ENCODE assay signal across 2 cellular contexts in the genomic region with DNA sequence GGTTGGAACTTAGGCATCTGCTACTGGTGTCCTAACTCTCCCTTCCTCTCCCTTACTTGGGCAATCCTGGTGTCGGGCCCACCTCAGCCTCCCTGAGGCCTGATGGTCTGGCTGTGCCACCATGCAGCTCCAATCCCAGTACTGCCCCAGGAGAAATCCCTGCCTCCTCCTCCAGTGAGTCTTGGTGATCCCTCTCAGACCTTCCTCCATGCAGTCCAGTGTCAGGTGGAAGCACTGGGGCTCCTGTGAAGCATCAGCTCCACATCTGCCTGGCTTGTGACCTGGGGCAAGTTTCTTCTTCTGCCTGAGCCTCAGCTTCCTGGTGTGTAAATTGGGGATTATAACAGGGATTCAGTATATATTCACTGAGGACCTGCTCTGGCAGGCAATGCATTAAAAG.
TF ChIP-seq lines count a peak whose summit lies in the region.

No MANE protein-coding gene starts in this region.

TF ChIP-seq in HEK293, 187 proteins besides CTCF, POLR2A, EP300 and RAD21:
- TF ChIP-seq, protein P1, sequence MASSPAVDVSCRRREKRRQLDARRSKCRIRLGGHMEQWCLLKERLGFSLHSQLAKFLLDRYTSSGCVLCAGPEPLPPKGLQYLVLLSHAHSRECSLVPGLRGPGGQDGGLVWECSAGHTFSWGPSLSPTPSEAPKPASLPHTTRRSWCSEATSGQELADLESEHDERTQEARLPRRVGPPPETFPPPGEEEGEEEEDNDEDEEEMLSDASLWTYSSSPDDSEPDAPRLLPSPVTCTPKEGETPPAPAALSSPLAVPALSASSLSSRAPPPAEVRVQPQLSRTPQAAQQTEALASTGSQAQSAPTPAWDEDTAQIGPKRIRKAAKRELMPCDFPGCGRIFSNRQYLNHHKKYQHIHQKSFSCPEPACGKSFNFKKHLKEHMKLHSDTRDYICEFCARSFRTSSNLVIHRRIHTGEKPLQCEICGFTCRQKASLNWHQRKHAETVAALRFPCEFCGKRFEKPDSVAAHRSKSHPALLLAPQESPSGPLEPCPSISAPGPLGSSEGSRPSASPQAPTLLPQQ (tag by site-specific recombination; IDR thresholded peaks at IDR 0.05): peak; percentile 62
- no peak for TF ChIP-seq ZBTB20 (tag by site-specific recombination; IDR thresholded peaks at IDR 0.05)

TF ChIP-seq in WTC11, 78 proteins besides CTCF, POLR2A, EP300 and RAD21:
- no peak for TF ChIP-seq JUN (CRISPR knock-in tag; IDR thresholded peaks at IDR 0.05)
- TF ChIP-seq, protein P2, sequence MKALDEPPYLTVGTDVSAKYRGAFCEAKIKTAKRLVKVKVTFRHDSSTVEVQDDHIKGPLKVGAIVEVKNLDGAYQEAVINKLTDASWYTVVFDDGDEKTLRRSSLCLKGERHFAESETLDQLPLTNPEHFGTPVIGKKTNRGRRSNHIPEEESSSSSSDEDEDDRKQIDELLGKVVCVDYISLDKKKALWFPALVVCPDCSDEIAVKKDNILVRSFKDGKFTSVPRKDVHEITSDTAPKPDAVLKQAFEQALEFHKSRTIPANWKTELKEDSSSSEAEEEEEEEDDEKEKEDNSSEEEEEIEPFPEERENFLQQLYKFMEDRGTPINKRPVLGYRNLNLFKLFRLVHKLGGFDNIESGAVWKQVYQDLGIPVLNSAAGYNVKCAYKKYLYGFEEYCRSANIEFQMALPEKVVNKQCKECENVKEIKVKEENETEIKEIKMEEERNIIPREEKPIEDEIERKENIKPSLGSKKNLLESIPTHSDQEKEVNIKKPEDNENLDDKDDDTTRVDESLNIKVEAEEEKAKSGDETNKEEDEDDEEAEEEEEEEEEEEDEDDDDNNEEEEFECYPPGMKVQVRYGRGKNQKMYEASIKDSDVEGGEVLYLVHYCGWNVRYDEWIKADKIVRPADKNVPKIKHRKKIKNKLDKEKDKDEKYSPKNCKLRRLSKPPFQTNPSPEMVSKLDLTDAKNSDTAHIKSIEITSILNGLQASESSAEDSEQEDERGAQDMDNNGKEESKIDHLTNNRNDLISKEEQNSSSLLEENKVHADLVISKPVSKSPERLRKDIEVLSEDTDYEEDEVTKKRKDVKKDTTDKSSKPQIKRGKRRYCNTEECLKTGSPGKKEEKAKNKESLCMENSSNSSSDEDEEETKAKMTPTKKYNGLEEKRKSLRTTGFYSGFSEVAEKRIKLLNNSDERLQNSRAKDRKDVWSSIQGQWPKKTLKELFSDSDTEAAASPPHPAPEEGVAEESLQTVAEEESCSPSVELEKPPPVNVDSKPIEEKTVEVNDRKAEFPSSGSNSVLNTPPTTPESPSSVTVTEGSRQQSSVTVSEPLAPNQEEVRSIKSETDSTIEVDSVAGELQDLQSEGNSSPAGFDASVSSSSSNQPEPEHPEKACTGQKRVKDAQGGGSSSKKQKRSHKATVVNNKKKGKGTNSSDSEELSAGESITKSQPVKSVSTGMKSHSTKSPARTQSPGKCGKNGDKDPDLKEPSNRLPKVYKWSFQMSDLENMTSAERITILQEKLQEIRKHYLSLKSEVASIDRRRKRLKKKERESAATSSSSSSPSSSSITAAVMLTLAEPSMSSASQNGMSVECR (CRISPR knock-in tag; IDR thresholded peaks at IDR 0.05; ENCODE audit: borderline replicate concordance): no peak
- TF ChIP-seq FOXP1 (CRISPR knock-in tag; IDR thresholded peaks at IDR 0.05; ENCODE audit: borderline replicate concordance): no peak
- no peak for TF ChIP-seq SP1 (CRISPR knock-in tag; conservative IDR thresholded peaks at IDR 0.05)
- TF ChIP-seq NFYB (CRISPR knock-in tag; conservative IDR thresholded peaks at IDR 0.05; ENCODE audit: low read depth): no peak
- TF ChIP-seq ZNF219 (CRISPR knock-in tag; IDR thresholded peaks at IDR 0.05; ENCODE audit: borderline replicate concordance): no peak
- no peak for TF ChIP-seq IRF2 (CRISPR knock-in tag; IDR thresholded peaks at IDR 0.05; ENCODE audit: borderline replicate concordance, low read depth)
- TF ChIP-seq ZBTB21 (CRISPR knock-in tag; IDR thresholded peaks at IDR 0.05; ENCODE audit: borderline replicate concordance): no peak
- no peak for TF ChIP-seq GRHL2 (CRISPR knock-in tag; IDR thresholded peaks at IDR 0.05; ENCODE audit: insufficient replicate concordance, severe bottlenecking)
TF ChIP-seq in WTC11: peak in this region for 0.
